Comparison of ENCODE assay signal across 29 cellular contexts in the genomic region with DNA sequence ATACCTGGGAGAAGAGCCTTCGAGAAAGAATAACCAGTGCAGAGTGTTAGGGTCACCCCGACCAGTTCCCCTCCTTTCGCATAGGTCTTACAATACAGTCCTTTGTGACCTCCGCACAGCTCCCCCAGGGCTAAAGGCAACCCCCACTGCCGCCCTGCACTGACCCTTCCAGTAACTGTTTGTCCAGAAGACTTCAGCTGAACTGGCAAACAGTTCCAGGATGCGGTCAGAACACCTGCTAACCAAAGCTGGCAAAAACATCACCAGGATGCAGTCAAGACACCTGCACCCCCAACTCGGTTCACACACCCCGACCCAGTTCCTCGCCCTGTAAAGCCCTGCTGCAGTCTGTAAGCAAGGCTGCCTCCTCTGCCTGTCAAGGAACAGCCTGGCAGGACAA.
"Had no signal": no experiment of that assay in that cellular context is flagged by ENCODE, and none has a peak within 500 bp of the region (broad histone marks: within the 10 kb centered on the region; RNA-seq: fewer than 3 reads in every experiment).

No MANE protein-coding gene starts in this region.

- H3K4me2 ChIP-seq: neural progenitor cell had no signal

- H3K36me3 Mint-ChIP-seq: mesothelial cell of epicardium; naive B cell; natural killer cell treated with Interleukin-12 subunit alpha and Interleukin-12 subunit beta and Interleukin-15 and Interleukin-18, amount 100 ng/mL, for 72 hours; neural progenitor cell; stimulated activated naive B cell treated with anti-CD40 and anti-IgM and Interleukin-4, amounts not matched to agents 10 μg/mL and 1 μg/mL and 100 μg/mL, for 72 hours had no signal

- H3K27ac Mint-ChIP-seq: mesothelial cell of epicardium; natural killer cell treated with Interleukin-12 subunit alpha and Interleukin-12 subunit beta and Interleukin-15 and Interleukin-18, amount 100 ng/mL, for 72 hours; neural progenitor cell; stimulated activated naive B cell treated with anti-CD40 and anti-IgM and Interleukin-4, amounts not matched to agents 10 μg/mL and 1 μg/mL and 100 μg/mL, for 72 hours; stimulated activated naive CD8-positive, alpha-beta T cell treated with anti-CD3 and anti-CD28 coated beads, Interleukin-15, amount 100 ng/mL, for 72 hours had no signal

- FAIRE-seq: endothelial cell of umbilical vein, islet of Langerhans had no signal

- H2AFZ ChIP-seq: neural progenitor cell had no signal

- H3K27ac ChIP-seq: dorsolateral prefrontal cortex, esophagus muscularis mucosa, foreskin keratinocyte, gastroesophageal sphincter, heart left ventricle, neural progenitor cell, prostate gland, right atrium auricular region, sigmoid colon, thyroid gland had no signal

- H3K27me3 ChIP-seq: dorsolateral prefrontal cortex, esophagus muscularis mucosa, gastroesophageal sphincter, heart left ventricle, left lung, right atrium auricular region, sigmoid colon, thyroid gland had no signal

- H3K4me3 Mint-ChIP-seq: mesothelial cell of epicardium; naive B cell; natural killer cell treated with Interleukin-12 subunit alpha and Interleukin-12 subunit beta and Interleukin-15 and Interleukin-18, amount 100 ng/mL, for 72 hours; neural progenitor cell; stimulated activated naive B cell treated with anti-CD40 and anti-IgM and Interleukin-4, amounts not matched to agents 10 μg/mL and 1 μg/mL and 100 μg/mL, for 72 hours; stimulated activated naive CD8-positive, alpha-beta T cell treated with anti-CD3 and anti-CD28 coated beads, Interleukin-15, amount 100 ng/mL, for 72 hours had no signal

- H3K36me3 ChIP-seq: esophagus muscularis mucosa, gastroesophageal sphincter, heart left ventricle, left lung, neural progenitor cell, prostate gland, right atrium auricular region, sigmoid colon, spleen, thyroid gland had no signal

- H3K4me1 ChIP-seq: neural progenitor cell, prostate gland had no signal

- ATAC-seq: foreskin keratinocyte; gastroesophageal sphincter; heart left ventricle; left cardiac atrium; left lung; mucosa of descending colon; natural killer cell treated with Interleukin-12 subunit alpha and Interleukin-12 subunit beta and Interleukin-15 and Interleukin-18, amount 100 ng/mL, for 72 hours; stimulated activated naive B cell treated with anti-CD40 and anti-IgM and Interleukin-4, amounts not matched to agents 10 μg/mL and 1 μg/mL and 100 μg/mL, for 72 hours; stimulated activated naive CD8-positive, alpha-beta T cell treated with anti-CD3 and anti-CD28 coated beads, Interleukin-15, amount 100 ng/mL, for 72 hours had no signal

- H3K4me3 ChIP-seq: dorsolateral prefrontal cortex, esophagus muscularis mucosa, gastroesophageal sphincter, heart left ventricle, left lung, mucosa of descending colon, neural progenitor cell, prostate gland, right atrium auricular region, sigmoid colon, spleen, thyroid gland had no signal

- H3K9me3 ChIP-seq: esophagus muscularis mucosa, gastroesophageal sphincter, heart left ventricle, left lung, mucosa of descending colon, prostate gland, right atrium auricular region, sigmoid colon, spleen, thyroid gland had no signal

- H3K9me3 Mint-ChIP-seq: mesothelial cell of epicardium; naive B cell; natural killer cell treated with Interleukin-12 subunit alpha and Interleukin-12 subunit beta and Interleukin-15 and Interleukin-18, amount 100 ng/mL, for 72 hours; stimulated activated naive B cell treated with anti-CD40 and anti-IgM and Interleukin-4, amounts not matched to agents 10 μg/mL and 1 μg/mL and 100 μg/mL, for 72 hours; stimulated activated naive CD8-positive, alpha-beta T cell treated with anti-CD3 and anti-CD28 coated beads, Interleukin-15, amount 100 ng/mL, for 72 hours had no signal

- H3K9ac ChIP-seq: neural progenitor cell had no signal

- DNase-seq: cerebellar nuclear complex; cortex of kidney; dorsolateral prefrontal cortex; effector CD4-positive, alpha-beta T cell; foreskin keratinocyte; heart left ventricle; hippocampal formation; left cardiac atrium; left lung; mesenchymal stem cell; mucosa of descending colon; naive B cell; nucleus accumbens; sigmoid colon; spleen; stimulated activated CD4-positive, alpha-beta T cell treated with anti-CD3 and anti-CD28 coated beads, Interleukin-4, amount 100 ng/mL, for 4 hours; stimulated activated naive B cell treated with anti-CD40 and anti-IgM and Interleukin-4, amounts not matched to agents 10 μg/mL and 1 μg/mL and 100 μg/mL, for 72 hours; stimulated activated naive CD8-positive, alpha-beta T cell treated with anti-CD3 and anti-CD28 coated beads, Interleukin-15, amount 100 ng/mL, for 72 hours; thyroid gland; trophoblast cell had no signal
